Comparison of ENCODE assay signal across 8 cellular contexts in genomic region chr15:100721758-100722550, GRCh38.
A peak's percentile ranks its signal among the peaks of the same experiment; 100 is the strongest.
DNase-seq lines count a peak whose midpoint lies in the region; TF ChIP-seq lines count a peak whose summit lies in the region.

No MANE protein-coding gene starts in this region.

- no peaks in the 10 kb centered on the region for H4K20me1 ChIP-seq in MM.1S (ENCODE audit: insufficient read depth, low read length)

- H2AFZ ChIP-seq in MM.1S (ENCODE audit: low read length): no peak overlapping the region

- 34 to 42% (median 41%) methylated on average over 12 of the region's 12 CpGs for WGBS in adipose tissue, 3 donors
- 83% methylated on average over 12 of the region's 12 CpGs for WGBS in thymus

- H3K27me3 ChIP-seq in HUES48 (ENCODE audit: control insufficient read depth, insufficient read depth, low read length): no peaks in the 10 kb centered on the region
- no peaks in the 10 kb centered on the region for H3K27me3 ChIP-seq in thymus (ENCODE audit: control insufficient read depth, insufficient read depth)
- H3K27me3 ChIP-seq in MM.1S (replicated peaks; ENCODE audit: insufficient read depth, low read length): no peaks in the 10 kb centered on the region

- H3K9me2 ChIP-seq in MM.1S (replicated peaks; ENCODE audit: insufficient read depth, low read length): no peaks in the 10 kb centered on the region

- H3K9ac ChIP-seq in HUES48 (ENCODE audit: low read depth, low read length): no peak overlapping the region
- no peak overlapping the region for H3K9ac ChIP-seq in MM.1S (ENCODE audit: low read length)

- H3K27ac ChIP-seq in HUES48 (ENCODE audit: low read depth, low read length) (peak overlapping the region; percentile 24), adipose tissue (ENCODE audit: low read depth, low read length) (peak overlapping the region; percentile 87), thymus (ENCODE audit: low read depth) (peak overlapping the region; percentile 18), MM.1S (ENCODE audit: low read length) (no peak overlapping the region)

- no peaks in the 10 kb centered on the region for H3K79me2 ChIP-seq in MM.1S (ENCODE audit: low read length)

- no peaks in the 10 kb centered on the region for H3K4me1 ChIP-seq in HUES48 (ENCODE audit: control insufficient read depth, insufficient read depth, low read length)
- no peaks in the 10 kb centered on the region for H3K4me1 ChIP-seq in thymus (ENCODE audit: control insufficient read depth, insufficient read depth, low read length)
- H3K4me1 ChIP-seq in MM.1S (ENCODE audit: low read length): no peaks in the 10 kb centered on the region

- no peak for TF ChIP-seq CTCF in MM.1S (IDR thresholded peaks at IDR 0.05; ENCODE audit: low read length)

- H3K36me3 ChIP-seq in HUES48 (ENCODE audit: control insufficient read depth, insufficient read depth, low read length) (no peaks in the 10 kb centered on the region), thymus (ENCODE audit: control insufficient read depth, insufficient read depth) (no peaks in the 10 kb centered on the region), MM.1S (replicated peaks; ENCODE audit: insufficient read depth, low read length) (no peaks in the 10 kb centered on the region)

- no peak overlapping the region for H3K4me2 ChIP-seq in MM.1S (ENCODE audit: low read depth, low read length)

- H3F3A ChIP-seq in MM.1S (ENCODE audit: insufficient read depth, low read length): no peaks in the 10 kb centered on the region

- H3K9me3 ChIP-seq in HUES48 (ENCODE audit: control insufficient read depth, insufficient read depth, low read length) (no peaks in the 10 kb centered on the region), thymus (ENCODE audit: control insufficient read depth) (peaks cover 2% of the 10 kb centered on the region), MM.1S (replicated peaks; ENCODE audit: insufficient read depth, low read length) (no peaks in the 10 kb centered on the region)

- peak; percentile 89 for DNase-seq in AG20443 (ENCODE audit: low spot score)
- peak; percentile 28 for DNase-seq in inferior parietal cortex (ENCODE audit: extremely low spot score)
- DNase-seq in RPMI8226: no peak
- no peak for DNase-seq in MM.1S
- no peak for DNase-seq in hepatic stellate cell (ENCODE audit: low spot score)

- H3K4me3 ChIP-seq in HUES48 (ENCODE audit: low read depth, low read length) (no peak overlapping the region), thymus (ENCODE audit: low read length) (no peak overlapping the region), MM.1S (ENCODE audit: low read length) (no peak overlapping the region)

Comparison
In these comparisons a context has a peak if more than half of its experiments do, and no peak if none do; other contexts are left out.
1. DNase-seq: peak in AG20443 (single experiment) and inferior parietal cortex (single experiment); none in RPMI8226 (single experiment), MM.1S (single experiment) and hepatic stellate cell (single experiment).